ENCODE assay signal across 2 cellular contexts in genomic region chr15:62803856-62804400, GRCh38.
TF ChIP-seq lines count a peak whose summit lies in the region.

No MANE protein-coding gene starts in this region.

TF ChIP-seq in SK-N-SH treated with all-trans-retinoic acid at 6 μM for 48 hours, 23 proteins besides CTCF, POLR2A, EP300 and RAD21 (continued from another document):
- TF ChIP-seq POU6F1 (CRISPR knock-in tag; IDR thresholded peaks at IDR 0.05; ENCODE audit: borderline replicate concordance, low read depth) (no peak), PPARA (CRISPR knock-in tag; IDR thresholded peaks at IDR 0.05; ENCODE audit: borderline replicate concordance) (no peak), ZNF565 (CRISPR knock-in tag; conservative IDR thresholded peaks at IDR 0.05; ENCODE audit: low read depth) (no peak), CSRNP3 (CRISPR knock-in tag; IDR thresholded peaks at IDR 0.05) (no peak), SNAI2 (CRISPR knock-in tag; IDR thresholded peaks at IDR 0.05) (no peak), ISL1 (CRISPR knock-in tag; IDR thresholded peaks at IDR 0.05) (no peak), TCF4 (CRISPR knock-in tag; IDR thresholded peaks at IDR 0.05; ENCODE audit: borderline replicate concordance) (no peak)

TF ChIP-seq in WTC11, 78 proteins besides CTCF, POLR2A, EP300 and RAD21 (continued from another document):
- TF ChIP-seq E2F1 (CRISPR knock-in tag; IDR thresholded peaks at IDR 0.05) (no peak), ZNF281 (CRISPR knock-in tag; IDR thresholded peaks at IDR 0.05) (no peak), ZNF263 (CRISPR knock-in tag; IDR thresholded peaks at IDR 0.05; ENCODE audit: low read depth) (no peak), AFF4 (CRISPR knock-in tag; IDR thresholded peaks at IDR 0.05; ENCODE audit: borderline replicate concordance) (no peak), HMGA2 (CRISPR knock-in tag; IDR thresholded peaks at IDR 0.05) (no peak), IRF2 (CRISPR knock-in tag; IDR thresholded peaks at IDR 0.05; ENCODE audit: borderline replicate concordance, low read depth) (no peak), ELF4 (CRISPR knock-in tag; IDR thresholded peaks at IDR 0.05; ENCODE audit: low read depth) (no peak), SMAD3 (CRISPR knock-in tag; IDR thresholded peaks at IDR 0.05; ENCODE audit: borderline replicate concordance) (no peak)
